Comparison of ENCODE assay signal across 8 cellular contexts in the genomic region with DNA sequence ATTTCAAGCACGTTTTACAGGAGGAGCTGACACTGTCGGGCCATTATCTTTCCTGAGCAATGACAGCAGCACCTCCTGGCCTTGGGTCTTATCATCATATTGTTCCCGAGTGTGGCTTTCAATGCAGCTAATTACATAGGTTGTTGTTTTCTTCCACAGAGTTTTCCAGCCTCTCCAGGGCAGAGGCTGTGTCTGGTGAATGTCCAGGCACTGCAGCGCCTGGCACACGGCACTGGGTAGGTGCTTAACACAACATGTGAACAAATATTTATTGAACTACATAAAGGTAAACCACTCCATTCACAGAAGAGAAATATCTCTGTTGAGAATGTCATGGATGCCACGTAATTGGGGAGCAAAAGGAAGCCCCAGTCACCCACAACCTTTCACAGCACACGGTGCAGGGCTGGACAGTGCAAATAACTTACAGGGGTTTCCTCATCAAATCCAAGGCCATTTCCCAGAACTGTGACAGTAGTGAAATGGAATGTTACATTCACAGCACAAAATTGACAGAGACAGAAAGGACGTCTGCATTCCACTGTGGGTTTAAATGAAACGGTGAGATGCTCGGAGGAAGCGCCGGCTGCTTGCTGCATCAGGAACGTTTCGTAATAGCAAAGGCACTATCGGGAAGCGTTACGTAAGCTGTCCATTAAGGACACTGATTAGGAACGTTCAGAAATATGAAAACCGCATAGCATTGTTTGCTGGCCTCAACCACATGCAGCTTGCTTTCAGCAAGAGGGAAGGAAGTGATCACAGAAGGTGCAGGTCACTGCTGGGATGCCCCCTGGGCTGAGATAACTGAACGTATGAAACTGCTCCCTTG. TPM values are rescaled to one million over a fixed set of nuclear protein-coding genes. Genes with fewer than 3 reads are reported as not detected.
DNase-seq lines count a peak whose midpoint lies in the region; ATAC-seq and TF ChIP-seq lines count a peak whose summit lies in the region.

No MANE protein-coding gene starts in this region.

- H3K4me2 ChIP-seq in mesenchymal stem cell (ENCODE audit: low read length, poor library complexity, severe bottlenecking): peak overlapping the region; percentile 51
- no peak overlapping the region for H3K4me2 ChIP-seq in H9 (ENCODE audit: insufficient read depth, insufficient read length, low read length)

- H3K23ac ChIP-seq in mesenchymal stem cell (ENCODE audit: low read length in 2 of 2) (no peak overlapping the region), H9 (ENCODE audit: insufficient read length, low read depth, low read length) (no peak overlapping the region)

- H3K4me3 Mint-ChIP-seq in MCF 10A (ENCODE audit: unreplicated experiment) (peak overlapping the region; percentile 46), immature natural killer cell (no peak overlapping the region), H9 (no peak overlapping the region)

- H3K9ac ChIP-seq in mesenchymal stem cell (ENCODE audit: low read length) (peak overlapping the region; percentile 40), H9 (ENCODE audit: extremely low read depth, insufficient read length, low read length) (no peak overlapping the region)

- H4K20me1 ChIP-seq in H9 (ENCODE audit: control insufficient read depth, insufficient read depth, insufficient read length): peaks cover 2% of the 10 kb centered on the region

- POLR2A ChIA-PET in BJ (lab: Charles Lee): interaction anchor here (0.6 to 1.1 kb wide), 2 partner anchors 66 to 160 kb away, joined by 3 to 4 read pairs; a partner anchor contains a TSS
- POLR2A ChIA-PET in MCF 10A (lab: Yijun Ruan, JAX): interaction anchor here (1.3 kb wide), 1 partner anchor 111 kb away, joined by 7 read pairs; a partner anchor contains a TSS

- no peak overlapping the region for H2BK20ac ChIP-seq in H9 (ENCODE audit: low read depth, low read length, poor library complexity, severe bottlenecking)

- H3K14ac ChIP-seq in mesenchymal stem cell (ENCODE audit: low read length in 2 of 2) (no peak overlapping the region), H9 (ENCODE audit: insufficient read depth, low read length) (no peak overlapping the region)

- TF ChIP-seq CTCF in BJ (IDR thresholded peaks at IDR 0.05; ENCODE audit: insufficient read depth, low read depth, low read length) (no peak), NB4 (IDR thresholded peaks at IDR 0.05; ENCODE audit: low read depth, low read length) (no peak), MCF 10A (IDR thresholded peaks at IDR 0.05; ENCODE audit: unreplicated experiment) (no peak), H9 (conservative IDR thresholded peaks at IDR 0.05) (no peak)

- H3T11ph ChIP-seq in H9 (ENCODE audit: low read length): no peak overlapping the region

- peaks cover 14% of the 10 kb centered on the region for H3K9me3 Mint-ChIP-seq in MCF 10A (ENCODE audit: unreplicated experiment)
- no peaks in the 10 kb centered on the region for H3K9me3 Mint-ChIP-seq in immature natural killer cell
- peaks cover 2 to 5% of the 10 kb centered on the region in 2 experiments; a peak in 2 of 5 replicates for H3K9me3 Mint-ChIP-seq in H9

- H2AFZ ChIP-seq in mesenchymal stem cell (ENCODE audit: low read depth, low read length) (no peak overlapping the region), H9 (ENCODE audit: low read length) (no peak overlapping the region)

- CTCF ChIA-PET in BJ (lab: Yijun Ruan, JAX) (interaction anchor here (2.0 kb wide), 1 partner anchor 24 kb away, joined by 4 read pairs; no protein-coding TSS in a partner anchor), MCF 10A (lab: Yijun Ruan, JAX) (interaction anchor here (0.6 to 1.3 kb wide), 2 partner anchors 168 to 170 kb away, joined by 3 to 7 read pairs; no protein-coding TSS in a partner anchor)

- H2BK120ac ChIP-seq in mesenchymal stem cell (ENCODE audit: low read depth, low read length) (no peak overlapping the region), H9 (ENCODE audit: low read depth, low read length, poor library complexity, severe bottlenecking) (no peak overlapping the region)

- WGBS in mesenchymal stem cell: 36% methylated on average over 20 of the region's 20 CpGs
- WGBS in H9 (ENCODE audit: extremely low coverage, insufficient read length, low lambda C conversion rate): no CpG with 5 or more reads among the region's 20 CpGs

- no peaks in the 10 kb centered on the region for H3K23me2 ChIP-seq in H9 (ENCODE audit: insufficient read length, low read depth, low read length, poor library complexity, severe bottlenecking)

- H3K4me1 Mint-ChIP-seq in MCF 10A (ENCODE audit: insufficient read depth, unreplicated experiment) (peaks cover 24% of the 10 kb centered on the region), immature natural killer cell (peaks cover under 1 to 7% of the 10 kb centered on the region in 2 donors), H9 (no peaks in the 10 kb centered on the region; a peak in 1 of 4 replicates)

- H2BK5ac ChIP-seq in mesenchymal stem cell (ENCODE audit: low read depth, low read length, poor library complexity, severe bottlenecking) (no peak overlapping the region), H9 (ENCODE audit: insufficient read length, low read length) (no peak overlapping the region)

- H3K27ac Mint-ChIP-seq in MCF 10A (ENCODE audit: low read depth, unreplicated experiment) (no peak overlapping the region), immature natural killer cell (peak overlapping the region in 1 of 6 donors; percentile 19), H9 (no peak overlapping the region)

- H4K91ac ChIP-seq in mesenchymal stem cell (ENCODE audit: low read length) (no peak overlapping the region), H9 (ENCODE audit: insufficient read length, low read depth, low read length) (no peak overlapping the region)

- H3K27me3 ChIP-seq in BJ (ENCODE audit: control insufficient read depth, insufficient read depth, low read length): peaks cover 11% of the 10 kb centered on the region
- H3K27me3 ChIP-seq in mesenchymal stem cell (ENCODE audit: control insufficient read depth in 1 of 2, insufficient read depth in 1 of 2, low read length in 2 of 2): peaks cover 44 to 61% of the 10 kb centered on the region in 2 experiments
- H3K27me3 ChIP-seq in H9 (ENCODE audit: insufficient read depth, low read length): peaks cover 19% of the 10 kb centered on the region; the same call in 1 of the 2 replicates

- ATAC-seq in HG03135 (IDR thresholded peaks at IDR 0.05; ENCODE audit: unreplicated experiment): no peak
- ATAC-seq in GM21526 (IDR thresholded peaks at IDR 0.05; ENCODE audit: low FRiP score, unreplicated experiment): no peak

- H3K36me3 ChIP-seq in BJ (ENCODE audit: control insufficient read depth, insufficient read depth, low read length) (no peaks in the 10 kb centered on the region), mesenchymal stem cell (ENCODE audit: control insufficient read depth in 1 of 2, insufficient read depth in 2 of 2, low read depth in 1 of 2, low read length in 2 of 2) (no peaks in the 10 kb centered on the region)

- H3K27ac ChIP-seq in mesenchymal stem cell (ENCODE audit: low read length, poor library complexity, severe bottlenecking) (peak overlapping the region; percentile 16), H9 (ENCODE audit: insufficient read length, low read depth, low read length) (no peak overlapping the region)

- no peak overlapping the region for H3K4me3 ChIP-seq in BJ (ENCODE audit: low read depth, low read length)
- H3K4me3 ChIP-seq in NB4 (ENCODE audit: low read depth, low read length): peak overlapping the region; percentile 53
- H3K4me3 ChIP-seq in mesenchymal stem cell (ENCODE audit: insufficient read depth in 1 of 2, low read depth in 1 of 2, low read length in 2 of 2): peak overlapping the region in 1 of 2 experiments; percentile 56

- H3K79me1 ChIP-seq in mesenchymal stem cell (replicated peaks; ENCODE audit: low read length, poor library complexity, severe bottlenecking): no peaks in the 10 kb centered on the region
- no peaks in the 10 kb centered on the region for H3K79me1 ChIP-seq in H9 (ENCODE audit: insufficient read depth, low read depth, low read length, poor library complexity, severe bottlenecking)

- H3K9me3 ChIP-seq in mesenchymal stem cell (ENCODE audit: control insufficient read depth, low read length) (no peaks in the 10 kb centered on the region), H9 (ENCODE audit: control insufficient read depth, low read depth, low read length) (no peaks in the 10 kb centered on the region)

- H2BK15ac ChIP-seq in mesenchymal stem cell (ENCODE audit: low read depth, poor library complexity, severe bottlenecking) (no peak overlapping the region), H9 (ENCODE audit: low read depth, low read length) (no peak overlapping the region)

- H3K56ac ChIP-seq in H9 (ENCODE audit: insufficient read length, low read depth, low read length): no peak overlapping the region

- H2BK12ac ChIP-seq in mesenchymal stem cell (ENCODE audit: low read length in 2 of 2) (no peak overlapping the region), H9 (ENCODE audit: insufficient read length, low read depth, low read length) (no peak overlapping the region)

- H2AK5ac ChIP-seq in mesenchymal stem cell (ENCODE audit: low read length, severe bottlenecking) (peak overlapping the region; percentile 20), H9 (ENCODE audit: insufficient read length, low read length) (no peak overlapping the region)

- H4K8ac ChIP-seq in mesenchymal stem cell (ENCODE audit: low read length): no peak overlapping the region
- no peak overlapping the region for H4K8ac ChIP-seq in H9 (replicated peaks; ENCODE audit: insufficient read length, low read depth, low read length)

- no peak overlapping the region for H3K18ac ChIP-seq in mesenchymal stem cell (ENCODE audit: low read depth in 1 of 2, low read length in 2 of 2)
- H3K18ac ChIP-seq in H9 (ENCODE audit: insufficient read length, low read depth, low read length): no peak overlapping the region

- intact Hi-C loops in MCF 10A (cut with micrococcal nuclease): no loop called here

- peaks cover 24% of the 10 kb centered on the region for H3K4me1 ChIP-seq in mesenchymal stem cell (ENCODE audit: control insufficient read depth, insufficient read depth, low read depth, low read length)
- H3K4me1 ChIP-seq in H9 (ENCODE audit: insufficient read depth, low read length): no peaks in the 10 kb centered on the region

- H3K4ac ChIP-seq in mesenchymal stem cell (ENCODE audit: low read depth in 1 of 2, low read length in 2 of 2) (no peak overlapping the region), H9 (ENCODE audit: low read depth, low read length) (no peak overlapping the region)

- H3K36me3 Mint-ChIP-seq in MCF 10A (ENCODE audit: insufficient read depth, unreplicated experiment) (no peaks in the 10 kb centered on the region), immature natural killer cell (peaks cover 0 to 8% (median 0%) of the 10 kb centered on the region in 3 donors), H9 (ENCODE audit: insufficient read depth in 1 of 3, low read depth in 3 of 3) (no peaks in the 10 kb centered on the region)

- H3K27me3 Mint-ChIP-seq in MCF 10A (ENCODE audit: insufficient read depth, unreplicated experiment): no peaks in the 10 kb centered on the region
- peaks cover 16 to 18% (median 17%) of the 10 kb centered on the region in 3 donors for H3K27me3 Mint-ChIP-seq in immature natural killer cell (ENCODE audit: low read depth in 3 of 3)
- H3K27me3 Mint-ChIP-seq in H9 (ENCODE audit: low read depth): peaks cover 84% of the 10 kb centered on the region

- H4K5ac ChIP-seq in H9 (ENCODE audit: insufficient read length, low read depth, low read length): no peak overlapping the region

- TF ChIP-seq POLR2A in NB4 (IDR thresholded peaks at IDR 0.05; ENCODE audit: extremely low read depth, insufficient read length): peak; percentile 45

- BruUV-seq in MCF 10A (replicated peaks; lab: Mats Ljungman, UMichigan): no TSS peak

- H3K79me2 ChIP-seq in H9 (ENCODE audit: insufficient read depth, low read length): no peaks in the 10 kb centered on the region

- peak; percentile 96 for DNase-seq in BJ (ENCODE audit: low read depth)
- DNase-seq in NB4 (ENCODE audit: low read depth): peak; percentile 99
- DNase-seq in MCF 10A (ENCODE audit: unreplicated experiment): peak; percentile 94
- peak; percentile 96 for DNase-seq in mesenchymal stem cell
- no peak for DNase-seq in immature natural killer cell
- no peak for DNase-seq in H9

RNA-seq across cellular contexts. Expression of a gene that starts 6.4 kb away (rescaled TPM):
- polyA plus RNA-seq in BJ (2011; rRNA removed): not detected in 2 replicates
- polyA minus RNA-seq in BJ (2011; rRNA and poly(A)+ RNA removed): not detected in 2 replicates
- total RNA-seq in MCF 10A (2022): not detected in 2 replicates
- polyA plus RNA-seq in mesenchymal stem cell (2013, experiment 1 of 2): 0.30 TPM
- polyA plus RNA-seq in mesenchymal stem cell (2013, experiment 2 of 2): 0.34 TPM
- polyA plus RNA-seq in immature natural killer cell: not detected
- total RNA-seq in H9 (2021): 0.15 TPM in 1 of 2 replicates, not detected in the other

Comparison
In these comparisons a context has a peak if more than half of its experiments do, and no peak if none do; other contexts are left out.
1. DNase-seq: peak in BJ (single experiment), NB4 (single experiment), MCF 10A (single experiment) and mesenchymal stem cell (single experiment); none in immature natural killer cell (0 of 3) and H9 (single experiment).